1 cellular context compared by ENCODE assay signal in the genomic region with DNA sequence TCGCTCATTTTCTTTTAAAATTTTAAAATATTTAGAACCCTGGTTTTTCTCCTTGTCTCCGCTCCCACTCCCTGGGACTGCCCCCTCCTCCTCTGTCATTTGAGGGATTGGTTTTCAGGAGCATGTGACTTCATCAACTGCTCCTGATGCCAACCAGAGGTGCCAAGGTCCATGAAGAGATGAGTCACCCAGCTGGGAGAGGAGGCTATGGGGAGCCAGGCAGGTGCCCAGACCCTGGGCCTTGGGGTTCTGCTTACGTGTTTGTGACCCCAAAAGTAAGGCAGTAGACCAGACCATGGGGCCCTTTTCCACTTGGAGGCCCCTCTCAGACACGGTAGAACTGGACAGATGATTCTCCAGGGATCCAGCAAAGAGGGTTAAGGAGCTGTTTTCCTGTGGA.
TF ChIP-seq lines count a peak whose summit lies in the region.

No MANE protein-coding gene starts in this region.

TF ChIP-seq in HepG2, 621 proteins besides CTCF, POLR2A, EP300 and RAD21 (continued from another document):
- TF ChIP-seq, protein P1, sequence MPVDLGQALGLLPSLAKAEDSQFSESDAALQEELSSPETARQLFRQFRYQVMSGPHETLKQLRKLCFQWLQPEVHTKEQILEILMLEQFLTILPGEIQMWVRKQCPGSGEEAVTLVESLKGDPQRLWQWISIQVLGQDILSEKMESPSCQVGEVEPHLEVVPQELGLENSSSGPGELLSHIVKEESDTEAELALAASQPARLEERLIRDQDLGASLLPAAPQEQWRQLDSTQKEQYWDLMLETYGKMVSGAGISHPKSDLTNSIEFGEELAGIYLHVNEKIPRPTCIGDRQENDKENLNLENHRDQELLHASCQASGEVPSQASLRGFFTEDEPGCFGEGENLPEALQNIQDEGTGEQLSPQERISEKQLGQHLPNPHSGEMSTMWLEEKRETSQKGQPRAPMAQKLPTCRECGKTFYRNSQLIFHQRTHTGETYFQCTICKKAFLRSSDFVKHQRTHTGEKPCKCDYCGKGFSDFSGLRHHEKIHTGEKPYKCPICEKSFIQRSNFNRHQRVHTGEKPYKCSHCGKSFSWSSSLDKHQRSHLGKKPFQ (CRISPR knock-in tag; IDR thresholded peaks at IDR 0.05; ENCODE audit: insufficient replicate concordance): no peak
- TF ChIP-seq, protein P2, sequence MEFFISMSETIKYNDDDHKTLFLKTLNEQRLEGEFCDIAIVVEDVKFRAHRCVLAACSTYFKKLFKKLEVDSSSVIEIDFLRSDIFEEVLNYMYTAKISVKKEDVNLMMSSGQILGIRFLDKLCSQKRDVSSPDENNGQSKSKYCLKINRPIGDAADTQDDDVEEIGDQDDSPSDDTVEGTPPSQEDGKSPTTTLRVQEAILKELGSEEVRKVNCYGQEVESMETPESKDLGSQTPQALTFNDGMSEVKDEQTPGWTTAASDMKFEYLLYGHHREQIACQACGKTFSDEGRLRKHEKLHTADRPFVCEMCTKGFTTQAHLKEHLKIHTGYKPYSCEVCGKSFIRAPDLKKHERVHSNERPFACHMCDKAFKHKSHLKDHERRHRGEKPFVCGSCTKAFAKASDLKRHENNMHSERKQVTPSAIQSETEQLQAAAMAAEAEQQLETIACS (CRISPR knock-in tag; IDR thresholded peaks at IDR 0.05): no peak
- no peak for TF ChIP-seq MAZ (IDR thresholded peaks at IDR 0.05; ENCODE audit: borderline replicate concordance, low read depth, low read length)
- no peak for TF ChIP-seq MAZ (CRISPR knock-in tag; IDR thresholded peaks at IDR 0.05; ENCODE audit: low read depth)
